Comparison of ENCODE assay signal across 9 cellular contexts in genomic region chr17:45298546-45299285, GRCh38. TPM values are rescaled to one million over a fixed set of nuclear protein-coding genes. Genes with fewer than 3 reads are reported as not detected.
A peak's percentile ranks its signal among the peaks of the same experiment; 100 is the strongest.
DNase-seq lines count a peak whose midpoint lies in the region; ATAC-seq, FAIRE-seq and TF ChIP-seq lines count a peak whose summit lies in the region.
"Had no signal": no experiment of that assay in that cellular context is flagged by ENCODE, and none has a peak within 500 bp of the region (broad histone marks: within the 10 kb centered on the region; RNA-seq: fewer than 3 reads in every experiment).

No MANE protein-coding gene starts in this region.

- H3K27me3 Mint-ChIP-seq in endothelial cell (ENCODE audit: unreplicated experiment), result peaks cover 3% of the 10 kb centered on the region

- peaks cover 6% of the 10 kb centered on the region for H3K4me1 Mint-ChIP-seq in endothelial cell (ENCODE audit: unreplicated experiment)

- no peak overlapping the region for H3K4me3 Mint-ChIP-seq in endothelial cell (ENCODE audit: unreplicated experiment)

- H3K27ac ChIP-seq in breast epithelium (peak overlapping the region; percentile 73 to 74), pancreas (peak overlapping the region in 3 of 4 donors; percentile 27 to 62 (median 33)), aorta (ENCODE audit: low read depth in 1 of 2, low read length in 2 of 2) (no peak overlapping the region)
- H3K27ac ChIP-seq: thoracic aorta had no signal

- H3K36me3 ChIP-seq in breast epithelium, result no peaks in the 10 kb centered on the region
- no peaks in the 10 kb centered on the region for H3K36me3 ChIP-seq in pancreas
- no peaks in the 10 kb centered on the region for H3K36me3 ChIP-seq in aorta (ENCODE audit: control insufficient read depth in 1 of 2, insufficient read depth in 2 of 2, low read length in 1 of 2)
- H3K36me3 ChIP-seq: thoracic aorta had no signal

- H3K27me3 ChIP-seq in breast epithelium (no peaks in the 10 kb centered on the region), pancreas (no peaks in the 10 kb centered on the region), aorta (ENCODE audit: control insufficient read depth in 1 of 2, insufficient read depth in 2 of 2, low read length in 1 of 2) (no peaks in the 10 kb centered on the region)

- no peaks in the 10 kb centered on the region for H3K36me3 Mint-ChIP-seq in endothelial cell (ENCODE audit: low read depth, unreplicated experiment)

- no peak overlapping the region for H3K27ac Mint-ChIP-seq in endothelial cell (ENCODE audit: unreplicated experiment)

- H3K9me3 ChIP-seq in breast epithelium (no peaks in the 10 kb centered on the region), pancreas (no peaks in the 10 kb centered on the region), aorta (ENCODE audit: control insufficient read depth, low read length) (no peaks in the 10 kb centered on the region)
- H3K9me3 ChIP-seq: thoracic aorta had no signal

- no peak for ATAC-seq in pancreas
- no peak for ATAC-seq in aorta (ENCODE audit: low FRiP score)

- no peaks in the 10 kb centered on the region for H3K9me3 Mint-ChIP-seq in endothelial cell (ENCODE audit: unreplicated experiment)

- no peak for FAIRE-seq in pancreas (lab: Jason Lieb, UNC)

- 89 to 92% methylated on average over 8 of the region's 8 CpGs for WGBS in pancreas, 2 donors
- WGBS in aorta, 2 donors, result 88 to 95% methylated on average over 8 of the region's 8 CpGs

- TF ChIP-seq POLR2A in breast epithelium (IDR thresholded peaks at IDR 0.05), result no peak

- H3K4me1 ChIP-seq in breast epithelium (peaks cover 4 to 41% of the 10 kb centered on the region in 2 donors), pancreas (peaks cover 18 to 65% (median 47%) of the 10 kb centered on the region in 3 donors), aorta (ENCODE audit: control insufficient read depth in 1 of 2, insufficient read depth in 2 of 2, low read length in 2 of 2) (peaks cover 7 to 8% of the 10 kb centered on the region in 2 donors)

- DNase-seq in DMS 273 (lab: John Stamatoyannopoulos, UW; ENCODE audit: unreplicated experiment) (peak; percentile 86), M059J (ENCODE audit: low read depth) (peak; percentile 75), breast epithelium (ENCODE audit: low spot score in 2 of 2) (no peak), pancreas (no peak), endothelial cell (ENCODE audit: low spot score) (no peak), SW480 (ENCODE audit: low spot score) (no peak), aorta (no peak)
- DNase-seq in activated effector memory CD4-positive, alpha-beta T cell treated with Interleukin-2 at 50 U/mL for 16 hours, result no peak

- intact Hi-C loops in breast epithelium (cut with DNase I; ENCODE audit: low total_unique reads) (no loop called here), pancreas (cut with DNase I) (no loop called here), aorta (cut with DNase I) (no loop called here)

- no peak for TF ChIP-seq CTCF in breast epithelium (IDR thresholded peaks at IDR 0.05)
- no peak for TF ChIP-seq CTCF in pancreas (IDR thresholded peaks at IDR 0.05)
- no peak for TF ChIP-seq CTCF in endothelial cell (IDR thresholded peaks at IDR 0.05; ENCODE audit: unreplicated experiment)

- no peak overlapping the region for H3K4me3 ChIP-seq in breast epithelium
- no peak overlapping the region for H3K4me3 ChIP-seq in pancreas
- H3K4me3 ChIP-seq in aorta (ENCODE audit: low read length in 2 of 2), result no peak overlapping the region
- H3K4me3 ChIP-seq: thoracic aorta had no signal

RNA-seq across cellular contexts. Expression of gene MAP3K14, which starts 18.1 kb away (rescaled TPM):
- total RNA-seq in M059J (2014; rRNA removed; shearing (Covaris generic)), result 5.3 and 10.1 TPM in 2 replicates
- total RNA-seq in breast epithelium (10 to 100 TPM in 1 of 3 donors, 1 to 10 TPM in 2; 4.3 to 12.3 (median 6.9) TPM), pancreas (10 to 100 TPM in 1 of 6 donors, 1 to 10 TPM in 5; 6.1 to 16.4 (median 7.3) TPM), endothelial cell (ENCODE audit: unreplicated experiment) (5.2 TPM), aorta (10 to 100 TPM; 10.6 to 19.7 TPM)
- polyA plus RNA-seq in pancreas (10 to 100 TPM; 13.2 to 16.2 TPM), aorta (1 to 10 TPM; 5.9 to 6.0 TPM)

RNA-seq across cellular contexts. Expression of gene SPATA32, which starts 36.8 kb away (rescaled TPM):
- not detected in 2 replicates for total RNA-seq in M059J (2014; rRNA removed; shearing (Covaris generic))
- total RNA-seq in breast epithelium (under 1 TPM in 1 of 3 donors, not detected in 2; 0.44 TPM), pancreas (under 1 TPM in 2 of 6 donors, not detected in 4; 0.12 to 0.14 TPM), endothelial cell (ENCODE audit: unreplicated experiment) (not detected), aorta (not detected)
- polyA plus RNA-seq in pancreas (under 1 TPM; 0.07 to 0.19 TPM), aorta (not detected)
- total RNA-seq: thoracic aorta had no signal

Comparison
In these comparisons a context has a peak if more than half of its experiments do, and no peak if none do; other contexts are left out.
1. DNase-seq: peak in DMS 273 (single experiment) and M059J (single experiment); none in breast epithelium (0 of 2), pancreas (0 of 6), endothelial cell (single experiment), SW480 (single experiment), aorta (0 of 2) and activated effector memory CD4-positive, alpha-beta T cell treated with Interleukin-2 at 50 U/mL for 16 hours (single experiment).
2. H3K27ac ChIP-seq: peak in breast epithelium (2 of 2) and pancreas (3 of 4); none in aorta (0 of 2).